ENCODE assay signal across 19 cellular contexts in the genomic region with DNA sequence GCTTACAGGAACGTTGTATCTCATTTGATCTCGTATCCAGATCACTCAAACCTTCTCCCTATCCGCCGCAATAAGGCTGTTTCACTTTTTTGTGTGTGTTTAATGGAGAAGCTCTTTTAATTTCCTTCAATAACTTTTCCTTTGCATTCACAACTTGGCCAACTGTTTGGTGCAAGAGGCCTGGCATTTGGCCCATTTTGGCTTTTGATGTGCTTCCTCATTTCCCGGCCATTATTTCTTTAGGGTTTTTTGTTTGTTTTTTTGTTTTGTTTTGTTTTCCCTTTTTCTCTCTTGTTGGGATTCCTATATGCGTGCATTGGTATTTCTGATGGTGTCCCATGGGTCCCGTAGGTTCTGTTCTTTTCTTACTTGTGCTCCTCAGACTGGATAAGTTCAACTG.
"Had no signal": no experiment of that assay in that cellular context is flagged by ENCODE, and none has a peak within 500 bp of the region (broad histone marks: within the 10 kb centered on the region; RNA-seq: fewer than 3 reads in every experiment).

No MANE protein-coding gene starts in this region.

- H3K27me3 ChIP-seq: brain microvascular endothelial cell, esophagus squamous epithelium, heart right ventricle, left lung, spleen, transverse colon had no signal

- H3K4me3 ChIP-seq: esophagus squamous epithelium, heart right ventricle, left lung, prostate gland, spleen, transverse colon had no signal

- H3K4me1 ChIP-seq: prostate gland had no signal

- H3K4me3 Mint-ChIP-seq: activated CD4-positive, alpha-beta T cell treated with anti-CD3 and anti-CD28 coated beads, Interleukin-2, amount 10 ng/mL, durations not matched to agents 24 days and 14 days; memory B cell; natural killer cell treated with Interleukin-12 subunit alpha and Interleukin-12 subunit beta and Interleukin-15 and Interleukin-18, amount 100 ng/mL, for 72 hours; stimulated activated naive B cell treated with anti-CD40 and anti-IgM and Interleukin-4, amounts not matched to agents 10 μg/mL and 1 μg/mL and 100 μg/mL, for 72 hours had no signal

- H3K9me3 Mint-ChIP-seq: activated CD4-positive, alpha-beta T cell treated with anti-CD3 and anti-CD28 coated beads, Interleukin-2, amount 10 ng/mL, durations not matched to agents 24 days and 14 days; activated naive CD4-positive, alpha-beta T cell treated with anti-CD3 and anti-CD28 coated beads, Interleukin-2, amount 50 U/mL, for 72 hours; memory B cell; natural killer cell treated with Interleukin-12 subunit alpha and Interleukin-12 subunit beta and Interleukin-15 and Interleukin-18, amount 100 ng/mL, for 72 hours; stimulated activated naive B cell treated with anti-CD40 and anti-IgM and Interleukin-4, amounts not matched to agents 10 μg/mL and 1 μg/mL and 100 μg/mL, for 72 hours had no signal

- H3K36me3 ChIP-seq: prostate gland had no signal

- ATAC-seq: activated naive CD4-positive, alpha-beta T cell treated with anti-CD3 and anti-CD28 coated beads, Interleukin-2, amount 50 U/mL, for 72 hours; heart right ventricle; left lung; natural killer cell treated with Interleukin-12 subunit alpha and Interleukin-12 subunit beta and Interleukin-15 and Interleukin-18, amount 100 ng/mL, for 72 hours; sciatic nerve; stimulated activated naive B cell treated with anti-CD40 and anti-IgM and Interleukin-4, amounts not matched to agents 10 μg/mL and 1 μg/mL and 100 μg/mL, for 72 hours had no signal

- DNase-seq: activated CD4-positive, alpha-beta T cell treated with anti-CD3 and anti-CD28 coated beads, Interleukin-2, amount 10 ng/mL, durations not matched to agents 24 days and 14 days; activated effector memory CD4-positive, alpha-beta T cell treated with Interleukin-2 at 50 U/mL for 16 hours; activated T-cell treated with anti-CD3 and anti-CD28 coated beads, Interleukin-2, amount 50 U/mL, for 1 hour; amniotic stem cell; brain microvascular endothelial cell; esophagus squamous epithelium; heart right ventricle; islet precursor cell; left lung; nucleus accumbens; spleen; stimulated activated CD4-positive, alpha-beta T cell treated with anti-CD3 and anti-CD28 coated beads, Interleukin-1b, Interleukin-23, amount 100 ng/mL, for 48 hours; stimulated activated naive B cell treated with anti-CD40 and anti-IgM and Interleukin-4, amounts not matched to agents 10 μg/mL and 1 μg/mL and 100 μg/mL, for 72 hours; transverse colon had no signal

- H3K27me3 Mint-ChIP-seq: activated CD4-positive, alpha-beta T cell treated with anti-CD3 and anti-CD28 coated beads, Interleukin-2, amount 10 ng/mL, durations not matched to agents 24 days and 14 days; memory B cell; natural killer cell treated with Interleukin-12 subunit alpha and Interleukin-12 subunit beta and Interleukin-15 and Interleukin-18, amount 100 ng/mL, for 72 hours; stimulated activated naive B cell treated with anti-CD40 and anti-IgM and Interleukin-4, amounts not matched to agents 10 μg/mL and 1 μg/mL and 100 μg/mL, for 72 hours had no signal

- H3K9me3 ChIP-seq: esophagus squamous epithelium, heart right ventricle, left lung, prostate gland, spleen, transverse colon had no signal

- H3K27ac Mint-ChIP-seq: activated CD4-positive, alpha-beta T cell treated with anti-CD3 and anti-CD28 coated beads, Interleukin-2, amount 10 ng/mL, durations not matched to agents 24 days and 14 days; activated naive CD4-positive, alpha-beta T cell treated with anti-CD3 and anti-CD28 coated beads, Interleukin-2, amount 50 U/mL, for 72 hours; memory B cell; natural killer cell treated with Interleukin-12 subunit alpha and Interleukin-12 subunit beta and Interleukin-15 and Interleukin-18, amount 100 ng/mL, for 72 hours; stimulated activated naive B cell treated with anti-CD40 and anti-IgM and Interleukin-4, amounts not matched to agents 10 μg/mL and 1 μg/mL and 100 μg/mL, for 72 hours had no signal

- H3K27ac ChIP-seq: brain microvascular endothelial cell, esophagus squamous epithelium, heart right ventricle, left lung, prostate gland, spleen, transverse colon had no signal
